In the genomic region with DNA sequence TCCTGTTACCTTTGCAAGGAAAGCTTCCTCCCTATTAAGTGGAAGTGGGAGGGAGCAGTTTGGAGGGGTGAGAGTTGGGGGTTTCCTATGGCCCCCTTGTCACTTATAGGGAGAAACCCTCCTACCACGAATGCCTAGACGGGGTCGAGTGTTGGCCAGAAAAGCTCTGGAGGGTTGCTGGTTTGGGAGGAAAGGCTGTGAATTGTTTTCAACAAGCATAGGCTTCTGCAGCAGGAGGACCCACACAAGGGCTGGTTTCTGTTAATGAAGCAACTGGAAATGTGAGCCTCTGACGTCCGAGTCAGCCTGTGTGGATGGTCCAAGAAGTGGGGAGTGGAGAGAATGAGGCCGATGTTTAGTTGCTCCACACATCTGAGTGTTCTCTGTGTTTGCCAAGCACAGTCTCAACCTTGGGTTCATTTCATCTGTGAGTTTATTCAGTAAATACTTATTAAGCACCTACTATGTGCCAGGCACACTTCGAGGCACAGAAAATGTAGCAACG, we compare ENCODE assay signal across 1 cellular context.
TF ChIP-seq lines count a peak whose summit lies in the region.

No MANE protein-coding gene starts in this region.

TF ChIP-seq in HepG2, 621 proteins besides CTCF, POLR2A, EP300 and RAD21:
- TF ChIP-seq ZKSCAN1 (IDR thresholded peaks at IDR 0.05; ENCODE audit: low read length), result 0 out of 2 replicates have a peak, but pooled peaks have one; percentile 47
- no peak for TF ChIP-seq NFRKB (IDR thresholded peaks at IDR 0.05)
- no peak for TF ChIP-seq KDM5B (CRISPR knock-in tag; IDR thresholded peaks at IDR 0.05; ENCODE audit: borderline replicate concordance)
- no peak for TF ChIP-seq CCAR2 (optimal IDR thresholded peaks at IDR 0.05; ENCODE audit: low read depth, low read length)
TF ChIP-seq in HepG2: peak in this region for 1.
